15 cellular contexts compared by ENCODE assay signal in genomic region chr1:43890815-43891214, GRCh38.
"Had no signal": no experiment of that assay in that cellular context is flagged by ENCODE, and none has a peak within 500 bp of the region (broad histone marks: within the 10 kb centered on the region; RNA-seq: fewer than 3 reads in every experiment).

No MANE protein-coding gene starts in this region.

- DNase-seq: activated CD4-positive, alpha-beta memory T cell treated with anti-CD3 and anti-CD28 coated beads, Interleukin-2, amount 10 ng/mL, durations not matched to agents 7 days and 5 days; activated CD4-positive, alpha-beta T cell treated with anti-CD3 and anti-CD28 coated beads for 4 hours; activated effector memory CD4-positive, alpha-beta T cell treated with anti-CD3 and anti-CD28 coated beads, Interleukin-2, amount 50 U/mL, for 16 hours; activated T-cell treated with anti-CD3 and anti-CD28 coated beads, Interleukin-2, amount 50 U/mL, for 24 hours; central memory CD4-positive, alpha-beta T cell; cortex of kidney; effector CD8-positive, alpha-beta T cell; left ventricle myocardium inferior; right cardiac atrium; stimulated activated CD4-positive, alpha-beta T cell treated with anti-CD3 and anti-CD28 coated beads, Interleukin-15, amount 100 ng/mL, for 24 hours; stimulated activated CD4-positive, alpha-beta T cell treated with anti-CD3 and anti-CD28 coated beads, Interleukin-4, amount 100 ng/mL, for 1 hour; stimulated activated naive CD4-positive, alpha-beta T cell; uterus had no signal

- H3K27me3 ChIP-seq: tibial artery, uterus had no signal

- H3K9me3 ChIP-seq: left ventricle myocardium inferior, tibial artery, uterus had no signal

- H3K36me3 ChIP-seq: uterus had no signal

- H3K4me3 ChIP-seq: left ventricle myocardium inferior, skin epidermis, tibial artery, uterus had no signal

- ATAC-seq: right cardiac atrium had no signal

- H3K4me1 ChIP-seq: tibial artery, uterus had no signal
